ENCODE assay signal across 26 cellular contexts in genomic region chr11:96481204-96481603, GRCh38.
"Had no signal": no experiment of that assay in that cellular context is flagged by ENCODE, and none has a peak within 500 bp of the region (broad histone marks: within the 10 kb centered on the region; RNA-seq: fewer than 3 reads in every experiment).

No MANE protein-coding gene starts in this region.

- H3K9me3 Mint-ChIP-seq: activated CD4-positive, alpha-beta T cell treated with anti-CD3 and anti-CD28 coated beads, Interleukin-2, amount 10 ng/mL, durations not matched to agents 7 days and 5 days had no signal

- H3K4me3 ChIP-seq: PC-9, SK-N-MC had no signal

- H3K36me3 Mint-ChIP-seq: activated CD4-positive, alpha-beta memory T cell treated with anti-CD3 and anti-CD28 coated beads for 36 hours; activated naive CD8-positive, alpha-beta T cell; brain; T-cell had no signal

- H3K4me2 ChIP-seq: PC-9 had no signal

- DNase-seq: activated CD4-positive, alpha-beta memory T cell treated with anti-CD3 and anti-CD28 coated beads for 36 hours; activated CD4-positive, alpha-beta T cell treated with anti-CD3 and anti-CD28 coated beads, Interleukin-2, amount 10 ng/mL, durations not matched to agents 7 days and 5 days; activated CD4-positive, CD25-positive, alpha-beta regulatory T cell; activated CD8-positive, alpha-beta memory T cell treated with anti-CD3 and anti-CD28 coated beads for 24 hours; activated gamma-delta T cell; activated naive CD4-positive, alpha-beta T cell treated with anti-CD3 and anti-CD28 coated beads for 36 hours; activated T-cell treated with anti-CD3 and anti-CD28 coated beads, Interleukin-2, amount 50 U/mL, for 48 hours; amygdala; cerebellar nuclear complex; Karpas-422; NCI-H1048; NCI-H146; NCI-H187 treated with DMSO at 0.1 percent for 48 hours; NCI-H2081 treated with DMSO at 0.1 percent for 48 hours; NCI-H446; NCI-H524; PC-9; SIG-M5; T-cell; T-helper 2 cell; T1000 had no signal

- H3K4me3 Mint-ChIP-seq: activated CD4-positive, alpha-beta memory T cell treated with anti-CD3 and anti-CD28 coated beads for 36 hours; activated CD4-positive, alpha-beta T cell treated with anti-CD3 and anti-CD28 coated beads, Interleukin-2, amount 10 ng/mL, durations not matched to agents 7 days and 5 days; activated naive CD4-positive, alpha-beta T cell treated with anti-CD3 and anti-CD28 coated beads for 36 hours; activated naive CD8-positive, alpha-beta T cell; activated T-helper 17 cell treated with anti-CD3 and anti-CD28 coated beads, Interleukin-2, amount 50 U/mL, for 72 hours; brain; T-cell had no signal

- H3K27ac ChIP-seq: PC-9, SK-N-MC, VCaP had no signal

- H3K27ac Mint-ChIP-seq: activated CD4-positive, alpha-beta memory T cell treated with anti-CD3 and anti-CD28 coated beads for 36 hours; activated CD4-positive, alpha-beta T cell treated with anti-CD3 and anti-CD28 coated beads, Interleukin-2, amount 10 ng/mL, durations not matched to agents 7 days and 5 days; activated naive CD4-positive, alpha-beta T cell treated with anti-CD3 and anti-CD28 coated beads for 36 hours; activated naive CD8-positive, alpha-beta T cell; activated T-helper 17 cell treated with anti-CD3 and anti-CD28 coated beads, Interleukin-2, amount 50 U/mL, for 72 hours; brain; T-cell had no signal

- H3K4me1 Mint-ChIP-seq: activated CD4-positive, alpha-beta T cell treated with anti-CD3 and anti-CD28 coated beads, Interleukin-2, amount 10 ng/mL, durations not matched to agents 7 days and 5 days; activated T-helper 17 cell treated with anti-CD3 and anti-CD28 coated beads, Interleukin-2, amount 50 U/mL, for 72 hours; T-cell had no signal

- ATAC-seq: activated T-helper 17 cell treated with anti-CD3 and anti-CD28 coated beads, Interleukin-2, amount 50 U/mL, for 72 hours; T-cell had no signal

- H3K27me3 Mint-ChIP-seq: brain had no signal

- H2AFZ ChIP-seq: PC-9 had no signal
